Comparison of ENCODE assay signal across 17 cellular contexts in genomic region chr7:106238830-106239229, GRCh38. TPM values are rescaled to one million over a fixed set of nuclear protein-coding genes. Genes with fewer than 3 reads are reported as not detected.
DNase-seq lines count a peak whose midpoint lies in the region; ATAC-seq and TF ChIP-seq lines count a peak whose summit lies in the region.
"Had no signal": no experiment of that assay in that cellular context is flagged by ENCODE, and none has a peak within 500 bp of the region (broad histone marks: within the 10 kb centered on the region; RNA-seq: fewer than 3 reads in every experiment).

No MANE protein-coding gene starts in this region.

- TF ChIP-seq CTCF in heart right ventricle (IDR thresholded peaks at IDR 0.05) = no peak
- no peak for TF ChIP-seq CTCF in esophagus squamous epithelium (IDR thresholded peaks at IDR 0.05)
- no peak for TF ChIP-seq CTCF in sigmoid colon (IDR thresholded peaks at IDR 0.05)
- TF ChIP-seq CTCF in upper lobe of right lung (IDR thresholded peaks at IDR 0.05) = no peak

- H3K4me1 ChIP-seq in heart right ventricle (peaks cover 0 to 20% (median 3%) of the 10 kb centered on the region in 9 donors), right cardiac atrium (ENCODE audit: control insufficient read depth, insufficient read depth, low read length) (peaks cover 6% of the 10 kb centered on the region), esophagus squamous epithelium (no peaks in the 10 kb centered on the region), sigmoid colon (peaks cover 0 to 29% (median 14%) of the 10 kb centered on the region in 4 donors), upper lobe of right lung (peaks cover 3% of the 10 kb centered on the region)
- H3K4me1 ChIP-seq in naive thymus-derived CD4-positive, alpha-beta T cell (ENCODE audit: control insufficient read depth in 2 of 2, insufficient read depth in 2 of 2, low read length in 2 of 2) = no peaks in the 10 kb centered on the region

- ATAC-seq in heart right ventricle (peak in 6 of 8 donors; percentile 26 to 60 (median 44)), right cardiac atrium (no peak), upper lobe of right lung (no peak)
- ATAC-seq in naive thymus-derived CD4-positive, alpha-beta T cell = no peak
- ATAC-seq: CD8-positive, alpha-beta T cell; GM23338; HCT116 had no signal

- POLR2A ChIA-PET in naive thymus-derived CD4-positive, alpha-beta T cell (lab: Charles Lee) = no interaction called here

- TF ChIP-seq EP300 in sigmoid colon (IDR thresholded peaks at IDR 0.05) = peak in 1 of 4 donors; percentile 46

- WGBS in heart right ventricle, 2 donors = 46 to 51% methylated on average over 5 of the region's 5 CpGs
- WGBS in right cardiac atrium = 65% methylated on average over 5 of the region's 5 CpGs
- WGBS in esophagus squamous epithelium, 2 donors = 66 to 85% methylated on average over 5 of the region's 5 CpGs
- 80 to 82% methylated on average over 5 of the region's 5 CpGs for WGBS in sigmoid colon, 2 donors

- peaks cover 0 to 11% (median 7%) of the 10 kb centered on the region in 11 donors for H3K9me3 Mint-ChIP-seq in naive thymus-derived CD4-positive, alpha-beta T cell
- H3K9me3 Mint-ChIP-seq: GM23338, HFFc6 had no signal

- H3K27me3 Mint-ChIP-seq in naive thymus-derived CD4-positive, alpha-beta T cell = peaks cover 0 to 11% (median 2%) of the 10 kb centered on the region in 5 donors

- H3K4me3 ChIP-seq in heart right ventricle (no peak overlapping the region), right cardiac atrium (ENCODE audit: low read length) (no peak overlapping the region), esophagus squamous epithelium (no peak overlapping the region), sigmoid colon (no peak overlapping the region), upper lobe of right lung (no peak overlapping the region)
- no peak overlapping the region for H3K4me3 ChIP-seq in naive thymus-derived CD4-positive, alpha-beta T cell (ENCODE audit: low read length)
- H3K4me3 ChIP-seq: BLaER1 treated with 17β-estradiol and CSF1 and Interleukin-3, amounts not matched to agents 10 nM and 100 nM; GM23338 had no signal

- H3K27ac Mint-ChIP-seq in naive thymus-derived CD4-positive, alpha-beta T cell = no peak overlapping the region
- H3K27ac Mint-ChIP-seq: B cell; CD8-positive, alpha-beta T cell; GM23338; HFFc6 had no signal

- peaks cover 0 to under 1% (median 0%) of the 10 kb centered on the region in 11 donors for H3K9me3 ChIP-seq in heart right ventricle
- no peaks in the 10 kb centered on the region for H3K9me3 ChIP-seq in right cardiac atrium (ENCODE audit: control insufficient read depth, low read length)
- no peaks in the 10 kb centered on the region for H3K9me3 ChIP-seq in esophagus squamous epithelium
- no peaks in the 10 kb centered on the region for H3K9me3 ChIP-seq in sigmoid colon
- H3K9me3 ChIP-seq in naive thymus-derived CD4-positive, alpha-beta T cell (ENCODE audit: control insufficient read depth in 2 of 3, low read length in 3 of 3) = peaks cover 0 to 2% (median 0%) of the 10 kb centered on the region in 3 experiments
- no peaks in the 10 kb centered on the region for H3K9me3 ChIP-seq in upper lobe of right lung

- TF ChIP-seq POLR2A in esophagus squamous epithelium (IDR thresholded peaks at IDR 0.05) = no peak
- TF ChIP-seq POLR2A in sigmoid colon (IDR thresholded peaks at IDR 0.05) = no peak

- H3K27me3 ChIP-seq in heart right ventricle (no peaks in the 10 kb centered on the region), right cardiac atrium (ENCODE audit: control insufficient read depth, insufficient read depth) (no peaks in the 10 kb centered on the region), esophagus squamous epithelium (no peaks in the 10 kb centered on the region), sigmoid colon (no peaks in the 10 kb centered on the region), upper lobe of right lung (no peaks in the 10 kb centered on the region)
- H3K27me3 ChIP-seq in naive thymus-derived CD4-positive, alpha-beta T cell (ENCODE audit: control insufficient read depth in 2 of 2, insufficient read depth in 2 of 2, low read length in 2 of 2) = no peaks in the 10 kb centered on the region
- H3K27me3 ChIP-seq: BLaER1 treated with 17β-estradiol and CSF1 and Interleukin-3, amounts not matched to agents 10 nM and 100 nM had no signal

- no peak overlapping the region for H3K4me3 Mint-ChIP-seq in naive thymus-derived CD4-positive, alpha-beta T cell
- H3K4me3 Mint-ChIP-seq: B cell; CD8-positive, alpha-beta T cell; GM23338; HFFc6 had no signal

- H3K36me3 ChIP-seq in heart right ventricle (no peaks in the 10 kb centered on the region), esophagus squamous epithelium (no peaks in the 10 kb centered on the region), sigmoid colon (no peaks in the 10 kb centered on the region), upper lobe of right lung (no peaks in the 10 kb centered on the region)
- no peaks in the 10 kb centered on the region for H3K36me3 ChIP-seq in naive thymus-derived CD4-positive, alpha-beta T cell (ENCODE audit: control insufficient read depth in 2 of 3, insufficient read depth in 3 of 3, low read length in 3 of 3)
- H3K36me3 ChIP-seq: BLaER1 treated with 17β-estradiol and CSF1 and Interleukin-3, amounts not matched to agents 10 nM and 100 nM had no signal

- intact Hi-C loops in heart right ventricle (cut with DNase I) (no loop called here), right cardiac atrium (cut with DNase I) (no loop called here), esophagus squamous epithelium (cut with DNase I) (no loop called here), sigmoid colon (cut with DNase I) (no loop called here), upper lobe of right lung (cut with DNase I) (no loop called here)
- intact Hi-C loops in naive thymus-derived CD4-positive, alpha-beta T cell (cut with micrococcal nuclease) = no loop called here

- peaks cover 0 to 2% (median 1%) of the 10 kb centered on the region in 5 donors for H3K36me3 Mint-ChIP-seq in naive thymus-derived CD4-positive, alpha-beta T cell
- H3K36me3 Mint-ChIP-seq: CD8-positive, alpha-beta T cell had no signal

- H3K4me1 Mint-ChIP-seq in naive thymus-derived CD4-positive, alpha-beta T cell = no peaks in the 10 kb centered on the region
- H3K4me1 Mint-ChIP-seq: B cell, GM23338 had no signal

- peak overlapping the region in 3 of 10 donors; percentile 29 to 39 (median 31) for H3K27ac ChIP-seq in heart right ventricle
- H3K27ac ChIP-seq in right cardiac atrium (ENCODE audit: low read length) = no peak overlapping the region
- H3K27ac ChIP-seq in esophagus squamous epithelium = peak overlapping the region in 3 of 4 donors; percentile 13 to 29 (median 18)
- H3K27ac ChIP-seq in sigmoid colon = peak overlapping the region; percentile 43 to 68 (median 61)
- H3K27ac ChIP-seq in naive thymus-derived CD4-positive, alpha-beta T cell (ENCODE audit: low read depth, low read length) = no peak overlapping the region
- no peak overlapping the region for H3K27ac ChIP-seq in upper lobe of right lung
- H3K27ac ChIP-seq: BLaER1 treated with 17β-estradiol and CSF1 and Interleukin-3, amounts not matched to agents 10 nM and 100 nM had no signal

- CTCF ChIA-PET in naive thymus-derived CD4-positive, alpha-beta T cell (lab: Charles Lee) = no interaction called here

- DNase-seq in heart right ventricle (no peak), right cardiac atrium (no peak), RPMI7951 (ENCODE audit: low read depth) (peak; percentile 39), esophagus squamous epithelium (lab: John Stamatoyannopoulos, UW) (no peak), sigmoid colon (no peak), upper lobe of right lung (no peak)
- DNase-seq in naive thymus-derived CD4-positive, alpha-beta T cell = no peak
- DNase-seq: Calu3; CD8-positive, alpha-beta T cell; DMS79 treated with DMSO at 0.1 percent for 48 hours; GF-D8; H7; HFFc6 had no signal

RNA-seq across cellular contexts. Expression of gene NAMPT, which starts 46.0 kb away (rescaled TPM):
- total RNA-seq in heart right ventricle = 100 to 1,000 TPM in 5 of 10 donors, 10 to 100 TPM in 5; 76.9 to 404 (median 100) TPM
- 10 to 100 TPM; 32.2 to 97.8 TPM for polyA plus RNA-seq in heart right ventricle
- total RNA-seq in right cardiac atrium = 100 to 1,000 TPM in 3 of 4 donors, 10 to 100 TPM in 1; 90.4 to 219 (median 119) TPM
- polyA plus RNA-seq in right cardiac atrium = 57.1 TPM
- total RNA-seq in RPMI7951 (2014; rRNA removed; shearing (Covaris generic)) = 231 and 289 TPM in 2 replicates
- total RNA-seq in esophagus squamous epithelium = 100 to 1,000 TPM; 274 to 823 (median 604) TPM
- total RNA-seq in sigmoid colon = 100 to 1,000 TPM in 2 of 4 donors, 10 to 100 TPM in 2; 53.2 to 717 (median 132) TPM
- polyA plus RNA-seq in sigmoid colon = 100 to 1,000 TPM in 1 of 3 donors, 10 to 100 TPM in 2; 51.1 to 108 (median 83.9) TPM
- 100 to 1,000 TPM in 2 of 5 experiments, 10 to 100 TPM in 3; 22.2 to 731 (median 88.7) TPM for total RNA-seq in naive thymus-derived CD4-positive, alpha-beta T cell
- polyA plus RNA-seq in naive thymus-derived CD4-positive, alpha-beta T cell = 10 to 100 TPM; 13.9 to 18.9 TPM
- total RNA-seq in upper lobe of right lung = 184 TPM

Comparison
In these comparisons a context has a peak if more than half of its experiments do, and no peak if none do; other contexts are left out.
1. ATAC-seq: peak in heart right ventricle (6 of 8); none in right cardiac atrium (0 of 2), naive thymus-derived CD4-positive, alpha-beta T cell (single experiment) and upper lobe of right lung (single experiment).
2. H3K27ac ChIP-seq: peak in esophagus squamous epithelium (3 of 4) and sigmoid colon (4 of 4); none in right cardiac atrium (single experiment), naive thymus-derived CD4-positive, alpha-beta T cell (single experiment) and upper lobe of right lung (single experiment).